8 cellular contexts compared by ENCODE assay signal in the genomic region with DNA sequence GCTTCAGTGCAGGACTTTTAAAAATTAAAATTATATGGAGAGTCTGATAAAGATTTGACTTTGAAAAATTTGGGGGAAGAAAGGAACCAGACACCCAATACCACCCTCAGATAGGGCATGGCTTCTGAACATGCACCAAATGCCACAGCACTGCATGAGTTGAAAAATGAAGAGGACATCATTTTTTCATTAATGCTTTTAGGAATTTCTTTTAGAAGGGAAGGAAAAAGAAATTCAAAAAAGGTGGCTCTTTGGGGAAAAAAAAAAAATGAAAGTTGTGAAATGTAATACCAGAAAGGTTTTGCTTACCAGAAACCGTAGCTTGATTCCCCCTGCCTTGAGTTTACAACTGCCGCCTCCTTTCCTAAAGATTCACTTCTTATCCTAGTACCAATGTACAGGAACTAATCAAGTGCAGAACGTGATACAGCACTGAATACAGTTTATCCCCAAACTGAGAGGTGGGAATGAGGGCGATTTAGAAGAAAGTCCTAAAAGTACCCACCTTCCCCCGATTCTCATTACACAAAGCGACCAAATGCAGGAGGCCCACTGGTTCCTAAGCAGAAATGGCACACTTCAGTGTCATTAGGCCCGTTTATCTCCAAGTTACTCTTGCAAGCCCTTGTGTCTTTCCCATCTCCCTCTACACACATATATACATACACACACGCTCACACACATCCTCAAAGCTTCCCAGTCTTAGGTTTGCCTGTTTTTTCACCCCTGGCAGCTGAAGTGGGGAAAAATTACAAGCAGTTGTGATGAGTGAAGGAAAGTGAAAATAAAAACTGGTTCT. TPM values are rescaled to one million over a fixed set of nuclear protein-coding genes. Genes with fewer than 3 reads are reported as not detected.
DNase-seq lines count a peak whose midpoint lies in the region; ATAC-seq and TF ChIP-seq lines count a peak whose summit lies in the region.

No MANE protein-coding gene starts in this region.

- intact Hi-C loops in CD4-positive, alpha-beta T cell (cut with DNase I, micrococcal nuclease), result loop anchor here in 1 of 2 experiments (1.0 to 5.0 kb wide), 2 partner anchors 59 to 132 kb away; no protein-coding TSS in a partner anchor
- intact Hi-C loops in colonic mucosa (cut with DNase I), result no loop called here

- TF ChIP-seq RAD21 in neural cell (conservative IDR thresholded peaks at IDR 0.05), result no peak

- no peaks in the 10 kb centered on the region for H3K27me3 ChIP-seq in CD4-positive, alpha-beta T cell (ENCODE audit: control insufficient read depth, insufficient read depth, low read length)
- H3K27me3 ChIP-seq in MM.1S (replicated peaks; ENCODE audit: insufficient read depth, low read length), result no peaks in the 10 kb centered on the region
- H3K27me3 ChIP-seq in colonic mucosa, result no peaks in the 10 kb centered on the region
- no peaks in the 10 kb centered on the region for H3K27me3 ChIP-seq in neural cell (ENCODE audit: insufficient read depth, low read depth, low read length)

- H3K79me2 ChIP-seq in MM.1S (ENCODE audit: low read length), result peaks cover 87% of the 10 kb centered on the region
- peaks cover 62% of the 10 kb centered on the region for H3K79me2 ChIP-seq in neural cell (replicated peaks; ENCODE audit: insufficient read depth, low read length)

- peak overlapping the region; percentile 100 for H3K4me3 Mint-ChIP-seq in CD4-positive, alpha-beta T cell

- H3K4me1 ChIP-seq in MM.1S (ENCODE audit: low read length), result peaks cover 8% of the 10 kb centered on the region; the same call in 1 of the 2 replicates
- peaks cover 4% of the 10 kb centered on the region for H3K4me1 ChIP-seq in colonic mucosa

- no peak for ATAC-seq in CD4-positive, alpha-beta T cell (ENCODE audit: poor library complexity)
- ATAC-seq in GM18519 (IDR thresholded peaks at IDR 0.05; ENCODE audit: low FRiP score, unreplicated experiment), result no peak

- peak overlapping the region; percentile 74 for H3K4me2 ChIP-seq in MM.1S (ENCODE audit: low read depth, low read length)
- H3K4me2 ChIP-seq in neural cell (ENCODE audit: low read length), result peak overlapping the region; percentile 78

- TF ChIP-seq EP300 in neural cell (conservative IDR thresholded peaks at IDR 0.05; ENCODE audit: poor library complexity, severe bottlenecking), result no peak

- H3K27ac ChIP-seq in CD4-positive, alpha-beta T cell (ENCODE audit: low read depth, low read length), result peak overlapping the region; percentile 92
- H3K27ac ChIP-seq in MM.1S (ENCODE audit: low read length), result peak overlapping the region; percentile 96; the same call in 1 of the 2 replicates
- peak overlapping the region; percentile 93 for H3K27ac ChIP-seq in colonic mucosa
- peak overlapping the region; percentile 100 for H3K27ac ChIP-seq in neural cell (ENCODE audit: low read length)

- peaks cover 13% of the 10 kb centered on the region; the same call in 1 of the 2 replicates for H3K36me3 ChIP-seq in MM.1S (replicated peaks; ENCODE audit: insufficient read depth, low read length)
- no peaks in the 10 kb centered on the region for H3K36me3 ChIP-seq in colonic mucosa
- peaks cover 9% of the 10 kb centered on the region for H3K36me3 ChIP-seq in neural cell (ENCODE audit: insufficient read depth, low read length)

- peak overlapping the region; percentile 20; the same call in 1 of the 2 replicates for H3K4me3 ChIP-seq in MM.1S (ENCODE audit: low read length)
- peak overlapping the region; percentile 63 for H3K4me3 ChIP-seq in colonic mucosa
- H3K4me3 ChIP-seq in neural cell (ENCODE audit: low read length), result peak overlapping the region; percentile 83

- no peaks in the 10 kb centered on the region for H3K9me3 ChIP-seq in CD4-positive, alpha-beta T cell (ENCODE audit: control insufficient read depth, low read length)
- H3K9me3 ChIP-seq in MM.1S (replicated peaks; ENCODE audit: insufficient read depth, low read length), result no peaks in the 10 kb centered on the region
- no peaks in the 10 kb centered on the region for H3K9me3 ChIP-seq in colonic mucosa
- no peaks in the 10 kb centered on the region for H3K9me3 ChIP-seq in neural cell (ENCODE audit: low read length)

- no peaks in the 10 kb centered on the region for H3K9me2 ChIP-seq in MM.1S (replicated peaks; ENCODE audit: insufficient read depth, low read length)
- no peaks in the 10 kb centered on the region for H3K9me2 ChIP-seq in neural cell (ENCODE audit: insufficient read depth, low read length)

- DNase-seq in CD4-positive, alpha-beta T cell, result no peak
- DNase-seq in MM.1S, result no peak
- DNase-seq in colonic mucosa, result no peak
- no peak for DNase-seq in stimulated activated CD8-positive, alpha-beta memory T cell treated with anti-CD3 and anti-CD28 coated beads, Interleukin-4, amount 100 ng/mL, for 48 hours
- no peak for DNase-seq in effector CD4-positive, alpha-beta T cell
- no peak for DNase-seq in HT-29 (ENCODE audit: low spot score)

- H3K27me3 Mint-ChIP-seq in CD4-positive, alpha-beta T cell, result peaks cover 5% of the 10 kb centered on the region

- H3K9ac ChIP-seq in MM.1S (ENCODE audit: low read length) (peak overlapping the region; percentile 35; the same call in 1 of the 2 replicates), colonic mucosa (ENCODE audit: low read depth in 2 of 2, low read length in 2 of 2) (peak overlapping the region; percentile 61 to 100), neural cell (ENCODE audit: low read length) (peak overlapping the region; percentile 99)

- POLR2A ChIA-PET in CD4-positive, alpha-beta T cell (lab: Charles Lee), result interaction anchor here (0.6 to 4.8 kb wide), 64 partner anchors 9 to 1581 kb away, joined by 3 to 135 read pairs (median 5); a partner anchor contains a TSS

- H2AFZ ChIP-seq in MM.1S (ENCODE audit: low read length), result no peak overlapping the region
- no peak overlapping the region for H2AFZ ChIP-seq in neural cell (ENCODE audit: low read depth, low read length)

- H3K4me1 Mint-ChIP-seq in CD4-positive, alpha-beta T cell (ENCODE audit: low read depth), result peaks cover 59% of the 10 kb centered on the region

- TF ChIP-seq CTCF in CD4-positive, alpha-beta T cell (IDR thresholded peaks at IDR 0.05), result no peak
- TF ChIP-seq CTCF in MM.1S (IDR thresholded peaks at IDR 0.05; ENCODE audit: low read length), result no peak
- TF ChIP-seq CTCF in colonic mucosa (IDR thresholded peaks at IDR 0.05), result no peak
- no peak for TF ChIP-seq CTCF in neural cell (IDR thresholded peaks at IDR 0.05; ENCODE audit: poor library complexity, severe bottlenecking)

- H3K9me3 Mint-ChIP-seq in CD4-positive, alpha-beta T cell, result no peaks in the 10 kb centered on the region

- H3K36me3 Mint-ChIP-seq in CD4-positive, alpha-beta T cell (ENCODE audit: low read depth), result peaks cover 59% of the 10 kb centered on the region

- H4K20me1 ChIP-seq in MM.1S (ENCODE audit: insufficient read depth, low read length) (no peaks in the 10 kb centered on the region; the same call in 1 of the 2 replicates), neural cell (ENCODE audit: insufficient read depth) (no peaks in the 10 kb centered on the region)

- CTCF ChIA-PET in CD4-positive, alpha-beta T cell (lab: Charles Lee), result interaction anchor here (0.5 to 4.2 kb wide), 14 partner anchors 8 to 161 kb away, joined by 3 to 22 read pairs (median 8); a partner anchor contains a TSS

- peak overlapping the region; percentile 99 for H3K27ac Mint-ChIP-seq in CD4-positive, alpha-beta T cell

- H3F3A ChIP-seq in MM.1S (ENCODE audit: insufficient read depth, low read length), result peaks cover 37% of the 10 kb centered on the region
- peaks cover 8% of the 10 kb centered on the region for H3F3A ChIP-seq in neural cell (ENCODE audit: insufficient read depth, low read length, poor library complexity, severe bottlenecking)

TF ChIP-seq in neural cell, 6 proteins besides CTCF, POLR2A, EP300 and RAD21 (continues in another document):
- TF ChIP-seq EZH2 (IDR thresholded peaks at IDR 0.05; ENCODE audit: borderline replicate concordance, insufficient read depth, low read length, poor library complexity, severe bottlenecking) (no peak), SMC3 (conservative IDR thresholded peaks at IDR 0.05; ENCODE audit: poor library complexity) (no peak), TAF1 (IDR thresholded peaks at IDR 0.05; ENCODE audit: low read depth) (no peak), POLR2AphosphoS5 (IDR thresholded peaks at IDR 0.05) (no peak)

RNA-seq across cellular contexts. Expression of a gene that starts 2.8 kb away (rescaled TPM):
- 10 to 100 TPM; 92.2 to 95.3 TPM for total RNA-seq in CD4-positive, alpha-beta T cell
- total RNA-seq in colonic mucosa, result 10 to 100 TPM; 46.9 to 78.2 TPM
- 13.7 and 18.8 TPM in 2 replicates for polyA plus RNA-seq in neural cell
- 36.0 and 41.6 TPM in 2 replicates for polyA minus RNA-seq in neural cell
- total RNA-seq in HT-29 (2014; rRNA removed; shearing (Covaris generic)), result 50.3 and 51.5 TPM in 2 replicates

RNA-seq across cellular contexts. Expression of a gene that starts 3.4 kb away (rescaled TPM):
- 10 to 100 TPM; 15.3 to 15.5 TPM for total RNA-seq in CD4-positive, alpha-beta T cell
- 10 to 100 TPM; 63.6 to 70.3 TPM for total RNA-seq in colonic mucosa
- 77.7 and 106 TPM in 2 replicates for polyA plus RNA-seq in neural cell
- 56.3 and 58.2 TPM in 2 replicates for polyA minus RNA-seq in neural cell
- total RNA-seq in HT-29 (2014; rRNA removed; shearing (Covaris generic)), result 55.4 and 66.8 TPM in 2 replicates

RNA-seq across cellular contexts. Expression of a gene that starts 12.4 kb away (rescaled TPM):
- 1 to 10 TPM; 4.1 to 5.2 TPM for total RNA-seq in CD4-positive, alpha-beta T cell
- total RNA-seq in colonic mucosa, result 10 to 100 TPM; 11.5 to 15.9 TPM
- polyA plus RNA-seq in neural cell, result 54.9 and 70.4 TPM in 2 replicates
- 81.6 and 138 TPM in 2 replicates for polyA minus RNA-seq in neural cell
- 8.3 and 9.2 TPM in 2 replicates for total RNA-seq in HT-29 (2014; rRNA removed; shearing (Covaris generic))

RNA-seq across cellular contexts. Expression of a gene that starts 32.7 kb away (rescaled TPM):
- 10 to 100 TPM; 20.3 to 21.7 TPM for total RNA-seq in CD4-positive, alpha-beta T cell
- total RNA-seq in colonic mucosa, result 10 to 100 TPM; 71.3 to 83.3 TPM
- polyA plus RNA-seq in neural cell, result 8.5 and 12.4 TPM in 2 replicates
- 4.5 and 11.9 TPM in 2 replicates for polyA minus RNA-seq in neural cell
- total RNA-seq in HT-29 (2014; rRNA removed; shearing (Covaris generic)), result 14.5 and 18.6 TPM in 2 replicates

RNA-seq across cellular contexts. Expression of a gene that starts 43.0 kb away (rescaled TPM):
- total RNA-seq in CD4-positive, alpha-beta T cell, result 10 to 100 TPM; 86.1 to 88.0 TPM
- 10 to 100 TPM; 43.6 to 61.3 TPM for total RNA-seq in colonic mucosa
- polyA plus RNA-seq in neural cell, result 17.6 and 19.5 TPM in 2 replicates
- 32.6 and 37.5 TPM in 2 replicates for polyA minus RNA-seq in neural cell
- total RNA-seq in HT-29 (2014; rRNA removed; shearing (Covaris generic)), result 57.3 and 73.4 TPM in 2 replicates

Comparison
In these comparisons a context has a peak if more than half of its experiments do, and no peak if none do; other contexts are left out.
1. H3K4me3 ChIP-seq: peak in every context shown above with its lines; median percentile 83 in neural cell; 63 in colonic mucosa; 20 in MM.1S.
2. H3K9ac ChIP-seq: peak in every context shown above with its lines; median percentile 99 in neural cell; 80 in colonic mucosa; 35 in MM.1S.